21 cellular contexts compared by ENCODE assay signal in the genomic region with DNA sequence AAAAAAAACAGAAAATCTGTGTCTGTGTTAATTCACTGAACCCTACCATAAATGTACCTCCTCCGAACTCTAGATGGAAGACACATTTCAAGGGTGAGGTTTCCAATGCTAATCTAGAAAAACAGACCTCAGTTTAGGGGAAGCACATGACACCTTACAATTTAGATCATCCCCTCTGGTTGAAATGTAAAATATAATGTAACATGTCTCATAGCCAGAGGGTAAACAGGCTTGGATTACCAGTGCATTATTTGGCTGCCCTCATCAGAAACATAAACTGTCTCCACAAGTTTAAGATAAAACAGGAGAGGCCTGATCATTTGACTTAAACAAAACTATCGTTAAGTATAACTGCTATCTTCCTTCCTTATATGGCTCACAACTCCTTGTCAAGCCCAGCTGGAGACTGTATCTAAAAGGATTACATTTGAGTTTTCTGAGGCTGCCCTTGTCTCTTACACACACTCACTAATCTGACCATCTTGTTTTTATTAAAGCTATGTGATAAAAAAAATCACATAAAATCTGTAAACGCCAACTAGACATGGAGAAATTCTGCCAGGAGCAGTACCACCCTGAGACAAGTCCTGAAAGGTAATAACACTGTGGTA.
DNase-seq lines count a peak whose midpoint lies in the region; ATAC-seq and TF ChIP-seq lines count a peak whose summit lies in the region.
"Had no signal": no experiment of that assay in that cellular context is flagged by ENCODE, and none has a peak within 500 bp of the region (broad histone marks: within the 10 kb centered on the region; RNA-seq: fewer than 3 reads in every experiment).

No MANE protein-coding gene starts in this region.

- H2AFZ ChIP-seq in ACC112 (ENCODE audit: low read length, unreplicated experiment), result peak overlapping the region; percentile 43

- peaks cover 13% of the 10 kb centered on the region for H3K9me3 Mint-ChIP-seq in T-helper 2 cell treated with Interferon-gamma antibody and Interleukin-4, amounts not matched to agents 5 μg/mL and 100 μg/mL, for 36 hours
- H3K9me3 Mint-ChIP-seq: activated T-helper 2 cell treated with anti-CD3 and anti-CD28 coated beads, Interferon-gamma antibody, Interleukin-2, Interleukin-4, amounts not matched to agents 10 μg/mL and 5 μg/mL and 100 μg/mL, durations not matched to agents 14 hours and 24 hours and 36 hours had no signal

- ATAC-seq in HG02938 (IDR thresholded peaks at IDR 0.05; ENCODE audit: unreplicated experiment), result no peak
- ATAC-seq in GM19328 (IDR thresholded peaks at IDR 0.05; ENCODE audit: unreplicated experiment), result no peak
- ATAC-seq: heart right ventricle, T-cell had no signal

- no peak for TF ChIP-seq CTCF in choroid plexus epithelial cell (conservative IDR thresholded peaks at IDR 0.05; ENCODE audit: low read depth, low read length)

- H3K4me3 ChIP-seq in ACC112 (ENCODE audit: low read depth, low read length), result no peak overlapping the region
- H3K4me3 ChIP-seq in choroid plexus epithelial cell (ENCODE audit: low read depth, low read length), result no peak overlapping the region
- H3K4me3 ChIP-seq in muscle layer of colon (ENCODE audit: low read depth in 1 of 2, low read length in 2 of 2), result no peak overlapping the region
- H3K4me3 ChIP-seq: heart right ventricle, prostate gland had no signal

- H3K4me1 Mint-ChIP-seq in T-helper 2 cell treated with Interferon-gamma antibody and Interleukin-4, amounts not matched to agents 5 μg/mL and 100 μg/mL, for 36 hours (ENCODE audit: low read depth), result no peaks in the 10 kb centered on the region
- H3K4me1 Mint-ChIP-seq: activated B cell treated with CpG ODN at 0.5 μM for 24 hours, T-cell had no signal

- H3K27me3 Mint-ChIP-seq in T-helper 2 cell treated with Interferon-gamma antibody and Interleukin-4, amounts not matched to agents 5 μg/mL and 100 μg/mL, for 36 hours (ENCODE audit: low read depth), result no peaks in the 10 kb centered on the region
- H3K27me3 Mint-ChIP-seq: activated B cell treated with CpG ODN at 0.5 μM for 24 hours; stimulated activated naive CD8-positive, alpha-beta T cell treated with anti-CD3 and anti-CD28 coated beads, Interleukin-15, Interleukin-2, amounts not matched to agents 100 ng/mL and 50 ng/mL, for 24 hours; T-cell had no signal

- H3K4me1 ChIP-seq in ACC112 (ENCODE audit: control insufficient read depth, insufficient read depth, low read length, unreplicated experiment), result peaks cover 62% of the 10 kb centered on the region
- H3K4me1 ChIP-seq in muscle layer of colon (ENCODE audit: insufficient read depth, low read length), result peaks cover 24% of the 10 kb centered on the region
- H3K4me1 ChIP-seq: Caco-2, prostate gland had no signal

- no peak overlapping the region for H3K9ac ChIP-seq in muscle layer of colon (ENCODE audit: low read length)
- H3K9ac ChIP-seq: KMS-11 had no signal

- no peak overlapping the region for H3K27ac Mint-ChIP-seq in T-helper 2 cell treated with Interferon-gamma antibody and Interleukin-4, amounts not matched to agents 5 μg/mL and 100 μg/mL, for 36 hours
- H3K27ac Mint-ChIP-seq: activated B cell treated with CpG ODN at 0.5 μM for 24 hours; activated T-helper 2 cell treated with anti-CD3 and anti-CD28 coated beads, Interferon-gamma antibody, Interleukin-2, Interleukin-4, amounts not matched to agents 10 μg/mL and 5 μg/mL and 100 μg/mL, durations not matched to agents 14 hours and 24 hours and 36 hours; stimulated activated naive CD8-positive, alpha-beta T cell treated with anti-CD3 and anti-CD28 coated beads, Interleukin-15, Interleukin-2, amounts not matched to agents 100 ng/mL and 50 ng/mL, for 24 hours; T-cell had no signal

- no peaks in the 10 kb centered on the region for H3K27me3 ChIP-seq in ACC112 (ENCODE audit: insufficient read depth, low read length)
- no peaks in the 10 kb centered on the region for H3K27me3 ChIP-seq in muscle layer of colon (ENCODE audit: control insufficient read depth in 1 of 2, insufficient read depth in 2 of 2, low read length in 2 of 2)
- H3K27me3 ChIP-seq: heart right ventricle had no signal

- no peaks in the 10 kb centered on the region for H3K9me3 ChIP-seq in muscle layer of colon (ENCODE audit: low read length)
- H3K9me3 ChIP-seq: Caco-2, heart right ventricle, prostate gland had no signal

- H3K36me3 Mint-ChIP-seq in T-helper 2 cell treated with Interferon-gamma antibody and Interleukin-4, amounts not matched to agents 5 μg/mL and 100 μg/mL, for 36 hours (ENCODE audit: low read depth), result no peaks in the 10 kb centered on the region
- H3K36me3 Mint-ChIP-seq: T-cell had no signal

- H3K4me3 Mint-ChIP-seq in T-helper 2 cell treated with Interferon-gamma antibody and Interleukin-4, amounts not matched to agents 5 μg/mL and 100 μg/mL, for 36 hours, result no peak overlapping the region
- H3K4me3 Mint-ChIP-seq: activated B cell treated with CpG ODN at 0.5 μM for 24 hours; stimulated activated naive CD8-positive, alpha-beta T cell treated with anti-CD3 and anti-CD28 coated beads, Interleukin-15, Interleukin-2, amounts not matched to agents 100 ng/mL and 50 ng/mL, for 24 hours; T-cell had no signal

- H3K79me2 ChIP-seq in ACC112 (ENCODE audit: control insufficient read depth, insufficient read depth, low read length, unreplicated experiment), result no peaks in the 10 kb centered on the region

- H3K27ac ChIP-seq in ACC112 (ENCODE audit: low read depth, low read length) (no peak overlapping the region), muscle layer of colon (ENCODE audit: low read depth, low read length) (peak overlapping the region; percentile 6)
- H3K27ac ChIP-seq: HL-60, KMS-11, prostate gland had no signal

- H3K36me3 ChIP-seq in ACC112 (ENCODE audit: insufficient read depth, low read length) (no peaks in the 10 kb centered on the region), muscle layer of colon (ENCODE audit: insufficient read depth, low read length) (no peaks in the 10 kb centered on the region)
- H3K36me3 ChIP-seq: heart right ventricle, prostate gland had no signal

- DNase-seq in HT-29 (ENCODE audit: low spot score) (peak; percentile 43), choroid plexus epithelial cell (ENCODE audit: low read depth) (peak; percentile 37), HK-2 (ENCODE audit: unreplicated experiment) (no peak)
- no peak for DNase-seq in T-helper 2 cell treated with Interferon-gamma antibody and Interleukin-4, amounts not matched to agents 5 μg/mL and 100 μg/mL, for 36 hours (ENCODE audit: low spot score)
- DNase-seq: activated B cell treated with CpG ODN at 0.5 μM for 24 hours, AML-193, amygdala, Caco-2, heart right ventricle, NCI-H1436, NCI-H510A treated with DMSO at 0.1 percent for 48 hours, T-cell had no signal

Comparison
In these comparisons a context has a peak if more than half of its experiments do, and no peak if none do; other contexts are left out.
1. DNase-seq: peak in HT-29 (single experiment) and choroid plexus epithelial cell (single experiment); none in T-helper 2 cell treated with Interferon-gamma antibody and Interleukin-4, amounts not matched to agents 5 μg/mL and 100 μg/mL, for 36 hours (single experiment) and HK-2 (single experiment).